Comparison of ENCODE assay signal across 18 cellular contexts in genomic region chr2:68167186-68167585, GRCh38.
"Had no signal": no experiment of that assay in that cellular context is flagged by ENCODE, and none has a peak within 500 bp of the region (broad histone marks: within the 10 kb centered on the region; RNA-seq: fewer than 3 reads in every experiment).

No MANE protein-coding gene starts in this region.

- H3K4me3 Mint-ChIP-seq: memory B cell, naive B cell, neural crest cell had no signal

- H3K4me1 Mint-ChIP-seq: neural crest cell had no signal

- ATAC-seq: activated naive CD4-positive, alpha-beta T cell treated with anti-CD3 and anti-CD28 coated beads, Interleukin-2, amount 50 U/mL, for 72 hours; mucosa of descending colon had no signal

- DNase-seq: activated CD4-positive, alpha-beta T cell treated with anti-CD3 and anti-CD28 coated beads for 1 hour; activated effector memory CD4-positive, alpha-beta T cell treated with anti-CD3 and anti-CD28 coated beads, Interleukin-2, amount 50 U/mL, for 16 hours; activated T-cell treated with anti-CD3 and anti-CD28 coated beads, Interleukin-2, amount 50 U/mL, for 1 hour; amniotic stem cell; dermis blood vessel endothelial cell; effector memory CD4-positive, alpha-beta T cell; mucosa of descending colon; naive B cell; stimulated activated CD4-positive, alpha-beta T cell treated with anti-CD3 and anti-CD28 coated beads, Interleukin-4, amount 100 ng/mL, for 1 hour; T-helper 2 cell; thyroid gland; WERI-Rb-1 had no signal

- H3K9me3 Mint-ChIP-seq: activated naive CD4-positive, alpha-beta T cell treated with anti-CD3 and anti-CD28 coated beads, Interleukin-2, amount 50 U/mL, for 72 hours; memory B cell; naive B cell; neural crest cell had no signal

- H3K4me3 ChIP-seq: cardiac muscle cell, mucosa of descending colon, right atrium auricular region, skin epidermis, thyroid gland had no signal

- H3K36me3 Mint-ChIP-seq: activated naive CD4-positive, alpha-beta T cell treated with anti-CD3 and anti-CD28 coated beads, Interleukin-2, amount 50 U/mL, for 72 hours had no signal

- H3K27me3 Mint-ChIP-seq: memory B cell, naive B cell had no signal
